Comparison of ENCODE assay signal across 11 cellular contexts in the genomic region with DNA sequence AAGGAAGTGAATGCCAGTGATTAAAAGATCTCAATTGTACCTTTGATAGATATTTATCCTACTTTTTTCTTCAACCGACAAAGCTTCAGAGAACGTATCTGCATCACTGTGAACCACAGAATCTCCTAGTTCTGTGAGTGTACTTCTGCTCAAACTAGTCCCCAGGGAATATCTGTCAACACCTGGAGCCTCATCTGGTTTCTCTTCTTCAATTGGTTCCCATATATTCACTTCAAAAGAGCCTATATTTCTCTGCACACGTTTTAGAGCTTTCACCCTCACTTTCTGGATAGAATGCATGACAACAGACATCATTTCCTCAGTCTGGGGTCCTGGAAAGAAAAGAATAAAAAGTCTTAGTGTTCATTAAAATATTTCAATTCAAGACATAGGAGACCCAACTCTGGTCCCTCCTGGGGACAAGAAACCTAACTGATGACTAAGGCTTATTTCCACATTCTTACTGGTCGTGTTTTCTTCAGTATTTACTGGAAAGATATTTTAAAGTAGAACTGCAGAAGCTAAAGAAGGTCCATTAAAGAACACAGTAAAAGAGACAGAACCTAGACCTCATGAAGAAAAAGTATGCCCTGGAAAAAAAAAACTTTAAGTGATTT.
DNase-seq lines count a peak whose midpoint lies in the region; ATAC-seq and TF ChIP-seq lines count a peak whose summit lies in the region.
"Had no signal": no experiment of that assay in that cellular context is flagged by ENCODE, and none has a peak within 500 bp of the region (broad histone marks: within the 10 kb centered on the region; RNA-seq: fewer than 3 reads in every experiment).

No MANE protein-coding gene starts in this region.

- no peaks in the 10 kb centered on the region for H3K27me3 Mint-ChIP-seq in activated T-helper 17 cell treated with anti-CD3 and anti-CD28 coated beads, Interleukin-2, amount 50 U/mL, for 72 hours

- H3K4me3 ChIP-seq in GM06990 (replicated peaks; ENCODE audit: low read depth, low read length), result no peak overlapping the region

- ATAC-seq in GM19035 (IDR thresholded peaks at IDR 0.05; ENCODE audit: unreplicated experiment) (peak; percentile 77), HG02588 (IDR thresholded peaks at IDR 0.05; ENCODE audit: unreplicated experiment) (peak; percentile 92), HG03432 (IDR thresholded peaks at IDR 0.05; ENCODE audit: unreplicated experiment) (peak; percentile 92)
- no peak for ATAC-seq in activated T-helper 17 cell treated with anti-CD3 and anti-CD28 coated beads, Interleukin-2, amount 50 U/mL, for 72 hours (replicated peaks)

- no peaks in the 10 kb centered on the region for H3K9me3 Mint-ChIP-seq in activated T-helper 17 cell treated with anti-CD3 and anti-CD28 coated beads, Interleukin-2, amount 50 U/mL, for 72 hours

- no peaks in the 10 kb centered on the region for H3K27me3 ChIP-seq in GM06990 (replicated peaks; ENCODE audit: control insufficient read depth, insufficient read depth, low read length)
- H3K27me3 ChIP-seq: neutrophil had no signal

- no peak overlapping the region for H3K27ac Mint-ChIP-seq in activated T-helper 17 cell treated with anti-CD3 and anti-CD28 coated beads, Interleukin-2, amount 50 U/mL, for 72 hours

- H3K4me1 Mint-ChIP-seq in activated T-helper 17 cell treated with anti-CD3 and anti-CD28 coated beads, Interleukin-2, amount 50 U/mL, for 72 hours, result no peaks in the 10 kb centered on the region

- no peak for TF ChIP-seq CTCF in GM06990 (IDR thresholded peaks at IDR 0.05; ENCODE audit: insufficient read depth, low read length, poor library complexity, severe bottlenecking)

- H3K36me3 Mint-ChIP-seq in activated T-helper 17 cell treated with anti-CD3 and anti-CD28 coated beads, Interleukin-2, amount 50 U/mL, for 72 hours (ENCODE audit: low read depth), result peaks cover 35% of the 10 kb centered on the region

- H3K36me3 ChIP-seq in GM06990 (ENCODE audit: control insufficient read depth, insufficient read depth, low read length), result no peaks in the 10 kb centered on the region; the same call in 1 of the 2 replicates
- H3K36me3 ChIP-seq: neutrophil had no signal

- no peak overlapping the region for H3K4me3 Mint-ChIP-seq in activated T-helper 17 cell treated with anti-CD3 and anti-CD28 coated beads, Interleukin-2, amount 50 U/mL, for 72 hours

- DNase-seq in GM06990 (ENCODE audit: extremely low read depth, insufficient read length) (peak; percentile 25), HPDE6-E6E7 (ENCODE audit: extremely low spot score) (no peak), A172 (ENCODE audit: low spot score) (no peak)
- no peak for DNase-seq in stimulated activated CD4-positive, alpha-beta T cell treated with anti-CD3 and anti-CD28 coated beads, Interleukin-4, amount 100 ng/mL, for 1 hour
- DNase-seq: GDM1, RPMI8226 had no signal
